ENCODE assay signal across 1 cellular context in genomic region chr15:39344662-39345141, GRCh38.
A peak's percentile ranks its signal among the peaks of the same experiment; 100 is the strongest.
TF ChIP-seq lines count a peak whose summit lies in the region.

No MANE protein-coding gene starts in this region.

TF ChIP-seq in HepG2, 621 proteins besides CTCF, POLR2A, EP300 and RAD21 (continued from another document):
- TF ChIP-seq ARID5B (CRISPR knock-in tag; IDR thresholded peaks at IDR 0.05), result peak; percentile 81
- TF ChIP-seq HNF4A (CRISPR knock-in tag; IDR thresholded peaks at IDR 0.05), result peak; percentile 31
- TF ChIP-seq, protein P1, sequence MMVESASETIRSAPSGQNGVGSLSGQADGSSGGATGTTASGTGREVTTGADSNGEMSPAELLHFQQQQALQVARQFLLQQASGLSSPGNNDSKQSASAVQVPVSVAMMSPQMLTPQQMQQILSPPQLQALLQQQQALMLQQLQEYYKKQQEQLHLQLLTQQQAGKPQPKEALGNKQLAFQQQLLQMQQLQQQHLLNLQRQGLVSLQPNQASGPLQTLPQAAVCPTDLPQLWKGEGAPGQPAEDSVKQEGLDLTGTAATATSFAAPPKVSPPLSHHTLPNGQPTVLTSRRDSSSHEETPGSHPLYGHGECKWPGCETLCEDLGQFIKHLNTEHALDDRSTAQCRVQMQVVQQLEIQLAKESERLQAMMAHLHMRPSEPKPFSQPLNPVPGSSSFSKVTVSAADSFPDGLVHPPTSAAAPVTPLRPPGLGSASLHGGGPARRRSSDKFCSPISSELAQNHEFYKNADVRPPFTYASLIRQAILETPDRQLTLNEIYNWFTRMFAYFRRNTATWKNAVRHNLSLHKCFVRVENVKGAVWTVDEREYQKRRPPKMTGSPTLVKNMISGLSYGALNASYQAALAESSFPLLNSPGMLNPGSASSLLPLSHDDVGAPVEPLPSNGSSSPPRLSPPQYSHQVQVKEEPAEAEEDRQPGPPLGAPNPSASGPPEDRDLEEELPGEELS (CRISPR knock-in tag; IDR thresholded peaks at IDR 0.05), result peak; percentile 63
- peak; percentile 59; the same call in 1 of the 2 replicates for TF ChIP-seq MIER3 (CRISPR knock-in tag; IDR thresholded peaks at IDR 0.05; ENCODE audit: borderline replicate concordance)
- peak; percentile 53; the same call in 1 of the 2 replicates for TF ChIP-seq HMG20A (CRISPR knock-in tag; IDR thresholded peaks at IDR 0.05; ENCODE audit: borderline replicate concordance)
- TF ChIP-seq ZNF512 (CRISPR knock-in tag; IDR thresholded peaks at IDR 0.05), result no peak
- peak; percentile 76 for TF ChIP-seq GATAD2A (CRISPR knock-in tag; IDR thresholded peaks at IDR 0.05)
- no peak for TF ChIP-seq RBM22 (optimal IDR thresholded peaks at IDR 0.05; ENCODE audit: low read length)
- TF ChIP-seq, protein P2, sequence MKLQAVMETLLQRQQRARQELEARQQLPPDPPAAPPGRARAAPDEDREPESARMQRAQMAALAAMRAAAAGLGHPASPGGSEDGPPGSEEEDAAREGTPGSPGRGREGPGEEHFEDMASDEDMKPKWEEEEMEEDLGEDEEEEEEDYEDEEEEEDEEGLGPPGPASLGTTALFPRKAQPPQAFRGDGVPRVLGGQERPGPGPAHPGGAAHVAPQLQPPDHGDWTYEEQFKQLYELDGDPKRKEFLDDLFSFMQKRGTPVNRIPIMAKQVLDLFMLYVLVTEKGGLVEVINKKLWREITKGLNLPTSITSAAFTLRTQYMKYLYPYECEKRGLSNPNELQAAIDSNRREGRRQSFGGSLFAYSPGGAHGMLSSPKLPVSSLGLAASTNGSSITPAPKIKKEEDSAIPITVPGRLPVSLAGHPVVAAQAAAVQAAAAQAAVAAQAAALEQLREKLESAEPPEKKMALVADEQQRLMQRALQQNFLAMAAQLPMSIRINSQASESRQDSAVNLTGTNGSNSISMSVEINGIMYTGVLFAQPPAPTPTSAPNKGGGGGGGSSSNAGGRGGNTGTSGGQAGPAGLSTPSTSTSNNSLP (IDR thresholded peaks at IDR 0.05; ENCODE audit: low read depth, low read length), result peak; percentile 36; the same call in 1 of the 2 replicates
- no peak for TF ChIP-seq ZNF761 (CRISPR knock-in tag; conservative IDR thresholded peaks at IDR 0.05)
- TF ChIP-seq RARG (CRISPR knock-in tag; IDR thresholded peaks at IDR 0.05; ENCODE audit: low read depth), result no peak
- TF ChIP-seq MIXL1 (CRISPR knock-in tag; IDR thresholded peaks at IDR 0.05), result peak; percentile 57; the same call in 1 of the 2 replicates
- no peak for TF ChIP-seq LBX2 (CRISPR knock-in tag; IDR thresholded peaks at IDR 0.05; ENCODE audit: borderline replicate concordance)
- no peak for TF ChIP-seq E2F5 (CRISPR knock-in tag; conservative IDR thresholded peaks at IDR 0.05)
- TF ChIP-seq, protein P3, sequence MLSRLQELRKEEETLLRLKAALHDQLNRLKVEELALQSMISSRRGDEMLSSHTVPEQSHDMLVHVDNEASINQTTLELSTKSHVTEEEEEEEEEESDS (CRISPR knock-in tag; IDR thresholded peaks at IDR 0.05; ENCODE audit: borderline replicate concordance), result no peak
- 0 out of 4 replicates have a peak, but pooled peaks of 1 of the 2 experiments have one; percentile 37 for TF ChIP-seq KLF16 (CRISPR knock-in tag; IDR thresholded peaks at IDR 0.05)
- no peak for TF ChIP-seq ZNF878 (CRISPR knock-in tag; IDR thresholded peaks at IDR 0.05)
- no peak for TF ChIP-seq ZBTB46 (CRISPR knock-in tag; IDR thresholded peaks at IDR 0.05; ENCODE audit: borderline replicate concordance)
- peak; percentile 78 for TF ChIP-seq FOSL2 (CRISPR knock-in tag; IDR thresholded peaks at IDR 0.05)
- TF ChIP-seq ZBTB25 (CRISPR knock-in tag; IDR thresholded peaks at IDR 0.05), result 0 out of 2 replicates have a peak, but pooled peaks have one; percentile 43
- peak; percentile 88 for TF ChIP-seq FOXA3 (CRISPR knock-in tag; IDR thresholded peaks at IDR 0.05)
- TF ChIP-seq, protein P4, sequence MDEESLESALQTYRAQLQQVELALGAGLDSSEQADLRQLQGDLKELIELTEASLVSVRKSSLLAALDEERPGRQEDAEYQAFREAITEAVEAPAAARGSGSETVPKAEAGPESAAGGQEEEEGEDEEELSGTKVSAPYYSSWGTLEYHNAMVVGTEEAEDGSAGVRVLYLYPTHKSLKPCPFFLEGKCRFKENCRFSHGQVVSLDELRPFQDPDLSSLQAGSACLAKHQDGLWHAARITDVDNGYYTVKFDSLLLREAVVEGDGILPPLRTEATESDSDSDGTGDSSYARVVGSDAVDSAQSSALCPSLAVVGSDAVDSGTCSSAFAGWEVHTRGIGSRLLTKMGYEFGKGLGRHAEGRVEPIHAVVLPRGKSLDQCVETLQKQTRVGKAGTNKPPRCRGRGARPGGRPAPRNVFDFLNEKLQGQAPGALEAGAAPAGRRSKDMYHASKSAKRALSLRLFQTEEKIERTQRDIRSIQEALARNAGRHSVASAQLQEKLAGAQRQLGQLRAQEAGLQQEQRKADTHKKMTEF (CRISPR knock-in tag; IDR thresholded peaks at IDR 0.05), result peak; percentile 51; the same call in 1 of the 2 replicates
- 0 out of 2 replicates have a peak, but pooled peaks have one; percentile 37 for TF ChIP-seq ZFP36L1 (CRISPR knock-in tag; IDR thresholded peaks at IDR 0.05)
- no peak for TF ChIP-seq MEIS1 (CRISPR knock-in tag; IDR thresholded peaks at IDR 0.05; ENCODE audit: borderline replicate concordance)
- TF ChIP-seq SOX5 (CRISPR knock-in tag; IDR thresholded peaks at IDR 0.05; ENCODE audit: borderline replicate concordance), result peak; percentile 55; the same call in 1 of the 2 replicates
- TF ChIP-seq FOXJ3 (CRISPR knock-in tag; IDR thresholded peaks at IDR 0.05; ENCODE audit: borderline replicate concordance), result peak; percentile 40; the same call in 1 of the 2 replicates
- peak; percentile 81; the same call in 1 of the 2 replicates for TF ChIP-seq ZNF7 (CRISPR knock-in tag; IDR thresholded peaks at IDR 0.05)
- peak; percentile 74 for TF ChIP-seq RARA (CRISPR knock-in tag; IDR thresholded peaks at IDR 0.05)
- TF ChIP-seq RXRB (CRISPR knock-in tag; IDR thresholded peaks at IDR 0.05; ENCODE audit: borderline replicate concordance), result peak; percentile 44; the same call in 1 of the 2 replicates
- peak; percentile 36; the same call in 1 of the 2 replicates for TF ChIP-seq SAP130 (CRISPR knock-in tag; IDR thresholded peaks at IDR 0.05; ENCODE audit: low read depth)
